Comparison of ENCODE assay signal across 9 cellular contexts in genomic region chr21:44301093-44301492, GRCh38. TPM values are rescaled to one million over a fixed set of nuclear protein-coding genes. Genes with fewer than 3 reads are reported as not detected.
DNase-seq lines count a peak whose midpoint lies in the region; ATAC-seq and TF ChIP-seq lines count a peak whose summit lies in the region.
"Had no signal": no experiment of that assay in that cellular context is flagged by ENCODE, and none has a peak within 500 bp of the region (broad histone marks: within the 10 kb centered on the region; RNA-seq: fewer than 3 reads in every experiment).

No MANE protein-coding gene starts in this region.

- WGBS in adrenal gland, 4 donors, result 51 to 68% (median 60%) methylated on average over 5 to 12 of the region's 12 CpGs; no CpG with 5 or more reads in 1 of the 4 donors

- H3K4me3 ChIP-seq in GM12864 (ENCODE audit: low read depth, low read length) (peak overlapping the region; percentile 87), SU-DHL-6 (ENCODE audit: insufficient read depth, low read length, poor library complexity, severe bottlenecking) (peak overlapping the region; percentile 72), fibroblast of lung (replicated peaks in 1 of 4; ENCODE audit: control extremely low read depth in 1 of 4, insufficient read depth in 1 of 4, low read depth in 3 of 4, low read length in 4 of 4) (peak overlapping the region; percentile 57 to 75 (median 62)), rectal smooth muscle tissue (ENCODE audit: low read length) (peak overlapping the region; percentile 82), adrenal gland (peak overlapping the region in 1 of 4 donors; percentile 86)

- H4K20me1 ChIP-seq in SU-DHL-6 (ENCODE audit: low read depth, low read length) (no peaks in the 10 kb centered on the region; the same call in 1 of the 2 replicates), fibroblast of lung (ENCODE audit: control insufficient read depth, extremely low read depth, insufficient read depth, low read length) (no peaks in the 10 kb centered on the region)

- peak overlapping the region; percentile 72 for H3K9ac ChIP-seq in SU-DHL-6 (ENCODE audit: low read length)
- H3K9ac ChIP-seq in fibroblast of lung (ENCODE audit: insufficient read depth, low read length), result peak overlapping the region; percentile 73
- H3K9ac ChIP-seq in rectal smooth muscle tissue (ENCODE audit: low read length), result peak overlapping the region; percentile 75

- peaks cover 27% of the 10 kb centered on the region for H3K79me2 ChIP-seq in SU-DHL-6 (ENCODE audit: insufficient read depth, low read length)
- H3K79me2 ChIP-seq in fibroblast of lung (ENCODE audit: control insufficient read depth, insufficient read depth, low read length), result peaks cover 27% of the 10 kb centered on the region

- no peak for DNase-seq in GM12864 (ENCODE audit: low read depth)
- DNase-seq in fibroblast of lung (ENCODE audit: low read depth in 2 of 2), result no peak
- no peak for DNase-seq in islet precursor cell
- DNase-seq in foreskin keratinocyte, result no peak
- no peak for DNase-seq in DMS153 treated with DMSO at 0.1 percent for 48 hours (lab: John Stamatoyannopoulos, UW; ENCODE audit: unreplicated experiment)
- no peak for DNase-seq in adrenal gland

- H3K9me2 ChIP-seq in SU-DHL-6 (replicated peaks; ENCODE audit: insufficient read depth, low read length), result no peaks in the 10 kb centered on the region

- H3K4me2 ChIP-seq in SU-DHL-6 (ENCODE audit: low read depth, low read length, poor library complexity, severe bottlenecking) (peak overlapping the region; percentile 63), fibroblast of lung (ENCODE audit: extremely low read depth, insufficient read depth, low read length) (peak overlapping the region; percentile 92)

- no peaks in the 10 kb centered on the region for H3K36me3 ChIP-seq in SU-DHL-6 (ENCODE audit: low read length)
- H3K36me3 ChIP-seq in fibroblast of lung (ENCODE audit: control insufficient read depth, insufficient read depth, low read length), result no peaks in the 10 kb centered on the region
- H3K36me3 ChIP-seq in rectal smooth muscle tissue (ENCODE audit: control insufficient read depth, insufficient read depth, low read length), result no peaks in the 10 kb centered on the region
- no peaks in the 10 kb centered on the region for H3K36me3 ChIP-seq in adrenal gland (replicated peaks in 1 of 2)

- H3K27me3 ChIP-seq in SU-DHL-6 (ENCODE audit: low read length) (no peaks in the 10 kb centered on the region), fibroblast of lung (ENCODE audit: control insufficient read depth, insufficient read depth, low read length) (no peaks in the 10 kb centered on the region), rectal smooth muscle tissue (ENCODE audit: control insufficient read depth, insufficient read depth, low read length) (no peaks in the 10 kb centered on the region), foreskin keratinocyte (peaks cover 2% of the 10 kb centered on the region), adrenal gland (no peaks in the 10 kb centered on the region)

- TF ChIP-seq POLR2A in adrenal gland (IDR thresholded peaks at IDR 0.05), result no peak

- peak overlapping the region; percentile 74; the same call in 1 of the 2 replicates for H3K27ac ChIP-seq in SU-DHL-6 (ENCODE audit: low read depth, low read length)
- peak overlapping the region; percentile 73 for H3K27ac ChIP-seq in fibroblast of lung (ENCODE audit: insufficient read depth, low read length)
- H3K27ac ChIP-seq in rectal smooth muscle tissue (ENCODE audit: low read depth, low read length), result no peak overlapping the region
- no peak overlapping the region for H3K27ac ChIP-seq in foreskin keratinocyte
- peak overlapping the region in 1 of 5 donors; percentile 85 for H3K27ac ChIP-seq in adrenal gland

- H3K4me1 ChIP-seq in fibroblast of lung (ENCODE audit: control insufficient read depth, extremely low read depth, insufficient read depth, low read length) (peaks cover 5% of the 10 kb centered on the region), rectal smooth muscle tissue (ENCODE audit: control insufficient read depth, insufficient read depth, low read length) (peaks cover 9% of the 10 kb centered on the region), foreskin keratinocyte (no peaks in the 10 kb centered on the region), adrenal gland (replicated peaks in 1 of 2) (peaks cover 8 to 23% of the 10 kb centered on the region in 2 donors)

- H2AFZ ChIP-seq in SU-DHL-6 (ENCODE audit: low read depth, low read length, severe bottlenecking), result no peak overlapping the region
- H2AFZ ChIP-seq in fibroblast of lung (ENCODE audit: low read length), result no peak overlapping the region

- H3K9me3 ChIP-seq in SU-DHL-6 (ENCODE audit: insufficient read depth, low read length), result no peaks in the 10 kb centered on the region
- H3K9me3 ChIP-seq in fibroblast of lung (ENCODE audit: control insufficient read depth, insufficient read depth, low read depth, low read length), result no peaks in the 10 kb centered on the region
- no peaks in the 10 kb centered on the region for H3K9me3 ChIP-seq in adrenal gland (replicated peaks in 1 of 3)

- TF ChIP-seq CTCF in GM12864 (IDR thresholded peaks at IDR 0.05; ENCODE audit: low read depth, low read length, missing control alignments) (no peak), SU-DHL-6 (IDR thresholded peaks at IDR 0.05; ENCODE audit: insufficient read depth, low read length, poor library complexity, severe bottlenecking) (no peak), fibroblast of lung (conservative IDR thresholded peaks at IDR 0.05 in 1 of 2, IDR thresholded peaks at IDR 0.05 in 1 of 2; ENCODE audit: low read depth in 1 of 2, low read length in 2 of 2) (no peak), foreskin keratinocyte (conservative IDR thresholded peaks at IDR 0.05) (no peak), adrenal gland (IDR thresholded peaks at IDR 0.05) (no peak)

- intact Hi-C loops in adrenal gland (cut with DNase I), result loop anchor here in 1 of 2 donors (5.0 kb wide), 1 partner anchor 36 kb away; the partner anchor contains the start of gene CFAP410

- no peak for ATAC-seq in foreskin keratinocyte

- peaks cover 6% of the 10 kb centered on the region for H3F3A ChIP-seq in SU-DHL-6 (ENCODE audit: insufficient read depth)

RNA-seq across cellular contexts. Expression of gene PFKL, which starts 1.2 kb away (rescaled TPM):
- total RNA-seq in fibroblast of lung (125 and 135 TPM in 2 replicates), foreskin keratinocyte (93.8 and 104 TPM in 2 replicates), adrenal gland (100 to 1,000 TPM in 4 of 8 donors, 10 to 100 TPM in 4; 61.1 to 123 (median 95.3) TPM)
- polyA plus RNA-seq in fibroblast of lung (54.8 and 59.8 TPM in 2 replicates), foreskin keratinocyte (91.0 and 98.3 TPM in 2 replicates), adrenal gland (100 to 1,000 TPM in 1 of 3 donors, 10 to 100 TPM in 2; 16.6 to 123 (median 98.0) TPM)
- polyA plus RNA-seq in fibroblast of lung (2012), result 91.4 and 105 TPM in 2 replicates
- polyA minus RNA-seq in fibroblast of lung (ENCODE audit: low replicate concordance), result 71.0 and 95.9 TPM in 2 replicates

RNA-seq across cellular contexts. Expression of gene AIRE, which starts 15.4 kb away (rescaled TPM):
- not detected in 2 replicates for total RNA-seq in fibroblast of lung
- polyA plus RNA-seq in fibroblast of lung, result not detected in 2 replicates
- polyA plus RNA-seq in fibroblast of lung (2012), result not detected in 2 replicates
- not detected in 2 replicates for polyA minus RNA-seq in fibroblast of lung (ENCODE audit: low replicate concordance)
- not detected in 2 replicates for total RNA-seq in foreskin keratinocyte
- polyA plus RNA-seq in foreskin keratinocyte, result not detected in 2 replicates
- total RNA-seq in adrenal gland, result 1 to 10 TPM in 1 of 8 donors, not detected in 7; 1.1 TPM
- polyA plus RNA-seq in adrenal gland, result under 1 TPM in 2 of 3 donors, not detected in 1; 0.08 to 0.10 TPM

RNA-seq across cellular contexts. Expression of gene CFAP410, which starts 38.1 kb away (rescaled TPM):
- 6.9 and 7.1 TPM in 2 replicates for total RNA-seq in fibroblast of lung
- polyA plus RNA-seq in fibroblast of lung, result 2.3 and 4.9 TPM in 2 replicates
- 11.7 and 14.0 TPM in 2 replicates for polyA plus RNA-seq in fibroblast of lung (2012)
- polyA minus RNA-seq in fibroblast of lung (ENCODE audit: low replicate concordance), result 1.5 and 3.1 TPM in 2 replicates
- 6.6 and 8.1 TPM in 2 replicates for total RNA-seq in foreskin keratinocyte
- polyA plus RNA-seq in foreskin keratinocyte, result 9.3 and 11.5 TPM in 2 replicates
- total RNA-seq in adrenal gland, result 10 to 100 TPM; 15.5 to 73.5 (median 37.0) TPM
- polyA plus RNA-seq in adrenal gland, result 100 to 1,000 TPM in 2 of 3 donors, 1 to 10 TPM in 1; 1.4 to 149 (median 116) TPM

RNA-seq across cellular contexts. Expression of gene DNMT3L, which starts 39.4 kb away (rescaled TPM):
- not detected in 2 replicates for total RNA-seq in fibroblast of lung
- polyA plus RNA-seq in fibroblast of lung, result not detected in 2 replicates
- not detected in 2 replicates for polyA plus RNA-seq in fibroblast of lung (2012)
- polyA minus RNA-seq in fibroblast of lung (ENCODE audit: low replicate concordance), result not detected in 2 replicates
- not detected in 2 replicates for total RNA-seq in foreskin keratinocyte
- polyA plus RNA-seq in foreskin keratinocyte, result not detected in 2 replicates
- total RNA-seq in adrenal gland, result not detected
- not detected for polyA plus RNA-seq in adrenal gland
- total RNA-seq: omental fat pad had no signal

RNA-seq across cellular contexts. Expression of gene TRPM2, which starts 52.3 kb away (rescaled TPM):
- total RNA-seq in fibroblast of lung (not detected in 2 replicates), foreskin keratinocyte (1.1 and 2.5 TPM in 2 replicates), adrenal gland (10 to 100 TPM in 5 of 8 donors, 1 to 10 TPM in 3; 3.1 to 16.0 (median 11.3) TPM)
- polyA plus RNA-seq in fibroblast of lung (not detected in 2 replicates), foreskin keratinocyte (1.5 and 3.4 TPM in 2 replicates), adrenal gland (10 to 100 TPM in 2 of 3 donors, 1 to 10 TPM in 1; 1.5 to 28.3 (median 17.3) TPM)
- polyA plus RNA-seq in fibroblast of lung (2012), result not detected in 2 replicates
- polyA minus RNA-seq in fibroblast of lung (ENCODE audit: low replicate concordance), result not detected in 2 replicates

Comparison
In these comparisons a context has a peak if more than half of its experiments do, and no peak if none do; other contexts are left out.
1. H3K27ac ChIP-seq: peak in SU-DHL-6 (single experiment) and fibroblast of lung (single experiment); none in rectal smooth muscle tissue (single experiment) and foreskin keratinocyte (single experiment).
2. Peak in every context shown above with its lines, with median percentiles within 50 percentile points of each other: H3K9ac ChIP-seq.